18 cellular contexts compared by ENCODE assay signal in the genomic region with DNA sequence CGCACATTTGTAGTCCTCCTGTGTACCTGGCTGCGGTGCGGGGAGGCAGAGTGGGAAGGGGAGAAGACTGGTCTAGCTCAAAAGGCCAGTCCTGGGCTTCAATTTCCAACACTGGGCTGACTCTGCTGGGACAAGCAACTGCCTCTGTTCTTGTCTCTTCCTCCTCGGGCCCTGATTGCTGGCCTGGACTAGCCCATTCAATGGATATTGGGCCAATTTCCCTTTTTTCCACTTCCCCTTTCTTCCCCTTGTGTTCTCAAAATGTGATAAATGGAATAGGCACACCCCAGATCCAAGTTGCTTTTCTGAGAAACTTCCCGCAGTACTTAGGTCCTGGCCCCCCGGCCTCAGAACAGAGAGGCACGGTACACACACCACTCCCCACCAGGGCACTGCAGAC. TPM values are rescaled to one million over a fixed set of nuclear protein-coding genes. Genes with fewer than 3 reads are reported as not detected.
DNase-seq lines count a peak whose midpoint lies in the region; ATAC-seq, FAIRE-seq and TF ChIP-seq lines count a peak whose summit lies in the region.
"Had no signal": no experiment of that assay in that cellular context is flagged by ENCODE, and none has a peak within 500 bp of the region (broad histone marks: within the 10 kb centered on the region; RNA-seq: fewer than 3 reads in every experiment).

No MANE protein-coding gene starts in this region.

- no peaks in the 10 kb centered on the region for H3K9me3 ChIP-seq in K562 (replicated peaks; ENCODE audit: control insufficient read depth, insufficient read depth, low read depth, low read length)
- no peaks in the 10 kb centered on the region for H3K9me3 ChIP-seq in tibial artery
- H3K9me3 ChIP-seq: adrenal gland, BE2C, SK-N-SH had no signal

- H3K4me3 ChIP-seq in K562 (no peak overlapping the region), mesendoderm (ENCODE audit: low read length) (no peak overlapping the region), tibial artery (no peak overlapping the region)
- H3K4me3 ChIP-seq: adrenal gland, hepatocyte had no signal

- H4K20me1 ChIP-seq in K562 (replicated peaks; ENCODE audit: control insufficient read depth, insufficient read depth, low read length), result peaks cover 34% of the 10 kb centered on the region

- intact Hi-C loops in K562 (cut with micrococcal nuclease), result no loop called here
- intact Hi-C loops in tibial artery (cut with DNase I; ENCODE audit: low total_unique reads), result no loop called here

- TF ChIP-seq CTCF in K562 (IDR thresholded peaks at IDR 0.05 in 2 of 3, conservative IDR thresholded peaks at IDR 0.05 in 1 of 3; ENCODE audit: insufficient read depth in 2 of 3, low read depth in 1 of 3, low read length in 3 of 3), result no peak
- TF ChIP-seq CTCF in tibial artery (IDR thresholded peaks at IDR 0.05), result no peak

- H3K4ac ChIP-seq in mesendoderm (ENCODE audit: low read depth, low read length), result no peak overlapping the region

- peak overlapping the region; percentile 54 for H3K56ac ChIP-seq in mesendoderm (ENCODE audit: low read length)

- H4K5ac ChIP-seq in mesendoderm (ENCODE audit: low read length), result no peak overlapping the region

- TF ChIP-seq POLR2A in K562 (conservative IDR thresholded peaks at IDR 0.05), result no peak

- H3K9ac ChIP-seq in K562 (ENCODE audit: insufficient read depth in 1 of 2, low read depth in 2 of 2, low read length in 2 of 2) (no peak overlapping the region), mesendoderm (ENCODE audit: low read length) (no peak overlapping the region)
- H3K9ac ChIP-seq: SK-N-SH had no signal

- no peak for TF ChIP-seq EP300 in K562 (IDR thresholded peaks at IDR 0.05; ENCODE audit: low read length)

- WGBS in K562 (ENCODE audit: insufficient coverage, low coverage, missing lambda C conversion rate), result 0% methylated on average over 7 of the region's 7 CpGs
- WGBS in mesendoderm (ENCODE audit: extremely low coverage, insufficient coverage, low lambda C conversion rate), result no CpG with 5 or more reads among the region's 7 CpGs

- TF ChIP-seq RAD21 in K562 (CRISPR knock-in tag; conservative IDR thresholded peaks at IDR 0.05 in 1 of 2, IDR thresholded peaks at IDR 0.05 in 1 of 2), result no peak

- H3K4me2 ChIP-seq in K562 (ENCODE audit: insufficient read depth, low read length) (no peak overlapping the region), mesendoderm (ENCODE audit: low read length) (no peak overlapping the region)
- H3K4me2 ChIP-seq: hepatocyte, SK-N-SH had no signal

- peaks cover 0 to 4% of the 10 kb centered on the region in 2 experiments; a peak in 1 of 5 replicates for H3K4me1 ChIP-seq in K562 (replicated peaks in 1 of 2; ENCODE audit: control insufficient read depth in 2 of 2, insufficient read depth in 2 of 2, low read length in 2 of 2)
- H3K4me1 ChIP-seq in mesendoderm (ENCODE audit: control insufficient read depth, low read depth, low read length), result no peaks in the 10 kb centered on the region
- peaks cover 0 to 89% (median 81%) of the 10 kb centered on the region in 4 donors for H3K4me1 ChIP-seq in tibial artery
- H3K4me1 ChIP-seq: BE2C had no signal

- H2BK120ac ChIP-seq in mesendoderm (ENCODE audit: low read depth, low read length), result no peak overlapping the region

- H2BK15ac ChIP-seq in mesendoderm (replicated peaks; ENCODE audit: low read depth), result no peak overlapping the region

- ATAC-seq in K562 (no peak), GM18873 (IDR thresholded peaks at IDR 0.05; ENCODE audit: low FRiP score, unreplicated experiment) (no peak)
- ATAC-seq: left colon; stimulated activated naive CD8-positive, alpha-beta T cell treated with anti-CD3 and anti-CD28 coated beads, Interleukin-15, amount 100 ng/mL, for 72 hours had no signal

- in situ Hi-C loops in K562 (cut with MboI), result no loop called here

- no TSS peak for BruUV-seq in K562 (replicated peaks; lab: Mats Ljungman, UMichigan)

- FAIRE-seq in K562 (lab: Jason Lieb, UNC), result no peak

- H3K23ac ChIP-seq in mesendoderm (ENCODE audit: low read length), result no peak overlapping the region

- CTCF ChIA-PET in K562 (lab: Yijun Ruan, JAX; ENCODE audit: low intra/inter-chr PET ratio), result interaction anchor here (0.6 kb wide), 1 partner anchor 1301 kb away, joined by 4 read pairs; no protein-coding TSS in a partner anchor

- H3K27me3 ChIP-seq in K562 (ENCODE audit: control insufficient read depth in 2 of 2, insufficient read depth in 2 of 2, low read length in 2 of 2) (peaks cover 74 to 92% of the 10 kb centered on the region in 2 experiments), mesendoderm (ENCODE audit: insufficient read depth, low read length, poor library complexity) (no peaks in the 10 kb centered on the region), tibial artery (no peaks in the 10 kb centered on the region)
- H3K27me3 ChIP-seq: adrenal gland, BE2C, hepatocyte had no signal

- H4K8ac ChIP-seq in mesendoderm (ENCODE audit: low read depth, low read length), result no peak overlapping the region

- POLR2A ChIA-PET in K562 (lab: Yijun Ruan, JAX), result no interaction called here

- H3K18ac ChIP-seq in mesendoderm (ENCODE audit: low read length), result no peak overlapping the region

- DNase-seq in MV-4-11 (lab: John Stamatoyannopoulos, UW), result peak; percentile 59
- no peak for DNase-seq in K562 (ENCODE audit: extremely low read depth in 1 of 4, low spot score in 3 of 4)
- DNase-seq in mesendoderm, result no peak
- DNase-seq in tibial artery, result no peak
- DNase-seq in NCI-H510A treated with DMSO at 0.1 percent for 48 hours (lab: John Stamatoyannopoulos, UW), result no peak
- DNase-seq in activated effector memory CD4-positive, alpha-beta T cell treated with Interleukin-2 at 50 U/mL for 16 hours, result no peak
- DNase-seq: activated CD4-positive, alpha-beta memory T cell treated with anti-CD3 and anti-CD28 coated beads, Interleukin-2, amount 10 ng/mL, durations not matched to agents 7 days and 5 days; BE2C; erythroblast; Karpas-422; left colon; NCI-H446 treated with DMSO at 0.1 percent for 48 hours; SK-N-SH; stimulated activated CD4-positive, alpha-beta T cell treated with anti-CD3 and anti-CD28 coated beads, Interleukin-15, amount 100 ng/mL, for 24 hours; stimulated activated naive CD8-positive, alpha-beta T cell treated with anti-CD3 and anti-CD28 coated beads, Interleukin-15, amount 100 ng/mL, for 72 hours had no signal

- H2BK5ac ChIP-seq in mesendoderm (ENCODE audit: low read length), result no peak overlapping the region

- H3K9me1 ChIP-seq in K562 (ENCODE audit: control insufficient read depth, insufficient read depth, low read length), result no peaks in the 10 kb centered on the region

- H2AK5ac ChIP-seq in mesendoderm (ENCODE audit: low read length), result no peak overlapping the region

- H2AFZ ChIP-seq in K562 (ENCODE audit: low read depth, low read length), result no peak overlapping the region
- H2AFZ ChIP-seq: hepatocyte had no signal

- no peaks in the 10 kb centered on the region for H3K79me1 ChIP-seq in mesendoderm (ENCODE audit: low read length)

- no peaks in the 10 kb centered on the region for H3K79me2 ChIP-seq in K562 (ENCODE audit: control insufficient read depth, insufficient read depth, low read length)
- H3K79me2 ChIP-seq in mesendoderm (ENCODE audit: control insufficient read depth, insufficient read depth, low read length), result no peaks in the 10 kb centered on the region

- H3K27ac ChIP-seq in K562 (ENCODE audit: extremely low read depth, low read depth, low read length) (no peak overlapping the region), mesendoderm (ENCODE audit: low read depth, low read length) (no peak overlapping the region), tibial artery (peak overlapping the region; percentile 80 to 84)

- H3K36me3 ChIP-seq in K562 (ENCODE audit: control insufficient read depth, insufficient read depth, low read length) (no peaks in the 10 kb centered on the region), mesendoderm (ENCODE audit: control insufficient read depth, insufficient read depth, low read length) (no peaks in the 10 kb centered on the region), tibial artery (no peaks in the 10 kb centered on the region)
- H3K36me3 ChIP-seq: adrenal gland, BE2C had no signal

TF ChIP-seq in K562, 482 proteins besides CTCF, POLR2A, EP300 and RAD21:
- TF ChIP-seq JUN (IDR thresholded peaks at IDR 0.05; ENCODE audit: borderline replicate concordance, low read depth, low read length) (no peak), JUN (CRISPR knock-in tag; IDR thresholded peaks at IDR 0.05; ENCODE audit: borderline replicate concordance) (no peak), SPI1 (IDR thresholded peaks at IDR 0.05; ENCODE audit: borderline replicate concordance, low read depth, low read length) (peak; percentile 95)

RNA-seq across cellular contexts. Expression of gene SPSB1, which starts 48.2 kb away (rescaled TPM):
- not detected in 2 replicates for total RNA-seq in K562 (2011; cell fraction: chromatin; rRNA removed; ENCODE audit: low replicate concordance)
- total RNA-seq in K562 (2011; cell fraction: nucleolus; rRNA removed), result 0.33 TPM in 1 of 2 replicates, not detected in the other
- total RNA-seq in K562 (2011; cell fraction: nucleoplasm; rRNA removed), result not detected in 2 replicates
- 0.08 TPM in 1 of 2 replicates, not detected in the other for total RNA-seq in K562 (2014; rRNA removed)
- total RNA-seq in K562 (2014; rRNA removed; fragmentation: Illumina TruSeq; extraction: Trizol), result not detected in 2 replicates
- total RNA-seq in K562 (2015; rRNA removed; fragmentation: Illumina TruSeq; extraction: Trizol), result 0.08 TPM in 1 of 2 replicates, not detected in the other
- 0.22 and 0.35 TPM in 2 replicates for total RNA-seq in K562 (2021)
- polyA plus RNA-seq in K562 (2011; rRNA removed), result 0.09 and 0.14 TPM in 2 replicates
- polyA plus RNA-seq in K562 (2011; cell fraction: cytosol; rRNA removed), result 0.04 and 0.15 TPM in 2 replicates
- polyA plus RNA-seq in K562 (2011; cell fraction: nucleus; rRNA removed), result 0.17 TPM in 1 of 2 replicates, not detected in the other
- polyA plus RNA-seq in K562 (2012), result 0.09 and 0.10 TPM in 2 replicates
- polyA plus RNA-seq in K562 (2014; fragmentation: Illumina TruSeq; extraction: Trizol), result 0.22 TPM in 1 of 2 replicates, not detected in the other
- polyA plus RNA-seq in K562 (2014; fragmentation: Nextera tagmentation; extraction: Ambion mirVana), result under 1 TPM in 1 of 2 experiments, not detected in 1; 0.06 TPM
- 0.65 TPM in 1 of 2 replicates, not detected in the other for polyA plus RNA-seq in K562 (2014; rRNA removed)
- polyA minus RNA-seq in K562 (2011; rRNA and poly(A)+ RNA removed), result 0.12 TPM in 1 of 2 replicates, not detected in the other
- polyA minus RNA-seq in K562 (2011; cell fraction: cytosol; rRNA and poly(A)+ RNA removed), result 0.55 TPM in 1 of 2 replicates, not detected in the other
- 0.11 TPM in 1 of 2 replicates, not detected in the other for polyA minus RNA-seq in K562 (2011; cell fraction: nucleus; rRNA and poly(A)+ RNA removed)
- polyA plus RNA-seq in mesendoderm (2013, experiment 1 of 2), result 2.3 TPM
- polyA plus RNA-seq in mesendoderm (2013, experiment 2 of 2), result 2.2 TPM

Comparison
In these comparisons a context has a peak if more than half of its experiments do, and no peak if none do; other contexts are left out.
1. H3K27ac ChIP-seq: peak in tibial artery (2 of 2); none in K562 (single experiment) and mesendoderm (single experiment).